In the genomic region with DNA sequence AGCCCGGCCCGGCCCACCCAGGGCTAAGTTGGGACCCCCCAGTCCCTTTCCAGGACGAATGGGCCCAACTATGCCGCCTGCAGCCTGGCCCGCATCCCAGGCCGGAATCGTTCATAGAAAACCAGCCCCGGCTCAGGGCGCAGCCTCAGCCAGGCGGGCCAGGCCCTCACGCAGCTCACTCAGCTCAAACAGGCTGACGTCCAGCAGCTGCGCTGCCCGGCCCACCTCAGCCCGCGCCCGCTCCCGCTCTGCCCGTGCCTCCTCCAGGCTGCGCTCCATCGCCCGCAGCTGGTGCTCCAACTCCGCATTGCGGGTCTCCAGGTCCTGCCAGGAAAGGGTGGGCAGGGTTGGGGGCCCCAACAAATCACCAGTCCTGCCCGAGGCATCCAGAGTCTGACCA, we compare ENCODE assay signal across 28 cellular contexts. TPM values are rescaled to one million over a fixed set of nuclear protein-coding genes. Genes with fewer than 3 reads are reported as not detected.
"Had no signal": no experiment of that assay in that cellular context is flagged by ENCODE, and none has a peak within 500 bp of the region (broad histone marks: within the 10 kb centered on the region; RNA-seq: fewer than 3 reads in every experiment).

No MANE protein-coding gene starts in this region.

- H3K27me3 ChIP-seq: esophagus squamous epithelium, pancreas, stomach, thyroid gland, vagina had no signal

- ATAC-seq: left ventricle myocardium superior; lower lobe of right lung; naive thymus-derived CD4-positive, alpha-beta T cell; pancreas; sciatic nerve had no signal

- FAIRE-seq: colon, keratinocyte, pancreas had no signal

- H3K9me3 ChIP-seq: esophagus squamous epithelium, lower lobe of right lung, pancreas, stomach, thyroid gland, vagina had no signal

- H3K27me3 Mint-ChIP-seq: dendritic cell treated with granulocyte-macrophage colony-stimulating factor and Interleukin-4, amounts not matched to agents 40 ng/mL and 50 ng/mL, for 4 days; progenitor cell of endocrine pancreas had no signal

- H3K9me3 Mint-ChIP-seq: dendritic cell treated with granulocyte-macrophage colony-stimulating factor and Interleukin-4, amounts not matched to agents 40 ng/mL and 50 ng/mL, for 4 days; memory B cell; nephron had no signal

- H3K4me3 ChIP-seq: esophagus squamous epithelium, lower lobe of right lung, pancreas, smooth muscle cell, stomach, thyroid gland, vagina had no signal

- H3K27ac ChIP-seq: esophagus squamous epithelium, lower lobe of right lung, pancreas, stomach, thyroid gland, vagina had no signal

- H3K27ac Mint-ChIP-seq: dendritic cell treated with granulocyte-macrophage colony-stimulating factor and Interleukin-4, amounts not matched to agents 40 ng/mL and 50 ng/mL, for 4 days; memory B cell; nephron; progenitor cell of endocrine pancreas had no signal

- H3K4me1 ChIP-seq: lower lobe of right lung, pancreas, thyroid gland, vagina had no signal

- H3K4me2 ChIP-seq: smooth muscle cell had no signal

- H3K4me1 Mint-ChIP-seq: nephron had no signal

- DNase-seq: effector memory CD4-positive, alpha-beta T cell; erythroblast; esophagus squamous epithelium; foreskin melanocyte; left ventricle myocardium superior; lower lobe of right lung; naive thymus-derived CD4-positive, alpha-beta T cell; occipital lobe; pancreas; stimulated activated CD4-positive, alpha-beta T cell treated with anti-CD3 and anti-CD28 coated beads, Interleukin-12 subunit alpha, Interleukin-12 subunit beta, amount 100 ng/mL, for 4 hours; stimulated activated CD4-positive, alpha-beta T cell treated with anti-CD3 and anti-CD28 coated beads, Interleukin-1b, Interleukin-23, amount 100 ng/mL, for 48 hours; stimulated activated CD4-positive, alpha-beta T cell treated with anti-CD3 and anti-CD28 coated beads, Interleukin-4, amount 100 ng/mL, for 1 hour; stimulated activated CD8-positive, alpha-beta memory T cell treated with anti-CD3 and anti-CD28 coated beads, Interleukin-4, amount 100 ng/mL, for 48 hours; stimulated activated naive CD4-positive, alpha-beta T cell treated with Interleukin-2 at 50 U/mL for 16 hours; stomach; thyroid gland; trophoblast cell had no signal

- H3K4me3 Mint-ChIP-seq: dendritic cell treated with granulocyte-macrophage colony-stimulating factor and Interleukin-4, amounts not matched to agents 40 ng/mL and 50 ng/mL, for 4 days; memory B cell; naive thymus-derived CD4-positive, alpha-beta T cell; nephron had no signal

RNA-seq across cellular contexts. Expression of a gene that starts 11.7 kb away (rescaled TPM):
- polyA plus RNA-seq: naive thymus-derived CD4-positive, alpha-beta T cell had no signal

RNA-seq across cellular contexts. Expression of a gene that starts 33.4 kb away (rescaled TPM):
- total RNA-seq: lower lobe of right lung; mononuclear cell; naive thymus-derived CD4-positive, alpha-beta T cell; subcutaneous adipose tissue had no signal
- polyA plus RNA-seq: naive thymus-derived CD4-positive, alpha-beta T cell had no signal
